Comparison of ENCODE assay signal across 17 cellular contexts in the genomic region with DNA sequence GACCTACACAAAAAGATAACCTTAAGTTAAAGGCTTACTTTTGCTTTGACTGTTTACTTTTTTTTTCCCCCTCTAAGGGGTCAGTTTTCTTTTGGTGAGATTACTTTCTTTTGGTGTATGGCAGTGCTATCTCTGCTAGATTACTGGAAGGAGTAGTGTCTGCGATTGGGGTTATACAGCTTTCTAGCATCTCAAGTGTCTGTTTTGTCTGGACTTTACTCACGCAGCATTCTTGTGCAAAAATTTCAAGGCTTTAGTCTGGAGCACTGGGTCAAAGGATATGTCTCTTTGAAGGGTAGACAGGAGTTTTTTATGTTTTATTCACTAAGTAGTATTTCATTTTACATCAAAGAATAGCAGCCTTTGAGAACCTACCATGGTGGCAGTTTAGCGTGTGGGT.
"Had no signal": no experiment of that assay in that cellular context is flagged by ENCODE, and none has a peak within 500 bp of the region (broad histone marks: within the 10 kb centered on the region; RNA-seq: fewer than 3 reads in every experiment).

No MANE protein-coding gene starts in this region.

- H3K4me3 Mint-ChIP-seq: activated CD4-positive, alpha-beta T cell treated with anti-CD3 and anti-CD28 coated beads for 36 hours; T-helper 2 cell treated with Interferon-gamma antibody and Interleukin-4, amounts not matched to agents 5 μg/mL and 100 μg/mL, for 36 hours had no signal

- H3K27ac Mint-ChIP-seq: activated CD4-positive, alpha-beta T cell treated with anti-CD3 and anti-CD28 coated beads for 36 hours; activated naive CD4-positive, alpha-beta T cell treated with anti-CD3 and anti-CD28 coated beads, Interleukin-2, amount 50 U/mL, for 72 hours; T-helper 2 cell treated with Interferon-gamma antibody and Interleukin-4, amounts not matched to agents 5 μg/mL and 100 μg/mL, for 36 hours had no signal

- H3K9me3 ChIP-seq: adrenal gland, body of pancreas, colonic mucosa, tibial artery had no signal

- FAIRE-seq: TTC549 had no signal

- H3K4me1 ChIP-seq: adrenal gland, body of pancreas had no signal

- H3K27me3 Mint-ChIP-seq: activated CD4-positive, alpha-beta T cell treated with anti-CD3 and anti-CD28 coated beads for 36 hours had no signal

- H3K4me3 ChIP-seq: adrenal gland, body of pancreas, colonic mucosa, tibial artery had no signal

- H3K27ac ChIP-seq: adrenal gland, body of pancreas, colonic mucosa, tibial artery had no signal

- H3K9me3 Mint-ChIP-seq: T-helper 2 cell treated with Interferon-gamma antibody and Interleukin-4, amounts not matched to agents 5 μg/mL and 100 μg/mL, for 36 hours had no signal

- DNase-seq: activated CD4-positive, alpha-beta T cell treated with anti-CD3 and anti-CD28 coated beads for 36 hours; activated CD4-positive, alpha-beta T cell treated with anti-CD3 and anti-CD28 coated beads, Interleukin-2, amount 50 U/mL, for 48 hours; activated gamma-delta T cell treated with Interleukin-2 at 50 U/mL for 16 hours; adrenal gland; body of pancreas; central memory CD4-positive, alpha-beta T cell; colonic mucosa; kidney glomerular epithelial cell; left ventricle myocardium superior; retina; stimulated activated CD4-positive, alpha-beta T cell treated with anti-CD3 and anti-CD28 coated beads, Interleukin-12 subunit alpha, Interleukin-12 subunit beta, amount 100 ng/mL, for 4 hours; stimulated activated CD4-positive, alpha-beta T cell treated with anti-CD3 and anti-CD28 coated beads, Interleukin-1b, Interleukin-23, amount 100 ng/mL, for 48 hours; stimulated activated naive CD4-positive, alpha-beta T cell treated with Interleukin-2 at 50 U/mL for 16 hours; tibial artery had no signal

- H3K27me3 ChIP-seq: adrenal gland, colonic mucosa, tibial artery had no signal

- ATAC-seq: activated CD4-positive, alpha-beta T cell treated with anti-CD3 and anti-CD28 coated beads for 36 hours; activated naive CD4-positive, alpha-beta T cell treated with anti-CD3 and anti-CD28 coated beads, Interleukin-2, amount 50 U/mL, for 72 hours; body of pancreas; left ventricle myocardium superior had no signal

- H3K36me3 ChIP-seq: adrenal gland, colonic mucosa, tibial artery had no signal
